9 cellular contexts compared by ENCODE assay signal in genomic region chr1:151147685-151148084, GRCh38. TPM values are rescaled to one million over a fixed set of nuclear protein-coding genes. Genes with fewer than 3 reads are reported as not detected.
DNase-seq lines count a peak whose midpoint lies in the region; ATAC-seq and TF ChIP-seq lines count a peak whose summit lies in the region.
"Had no signal": no experiment of that assay in that cellular context is flagged by ENCODE, and none has a peak within 500 bp of the region (broad histone marks: within the 10 kb centered on the region; RNA-seq: fewer than 3 reads in every experiment).

No MANE protein-coding gene starts in this region.

- ATAC-seq in left ventricle myocardium superior, result no peak

- no peaks in the 10 kb centered on the region for H3K9me3 Mint-ChIP-seq in type B pancreatic cell

- intact Hi-C loops in left ventricle myocardium superior (cut with micrococcal nuclease) (no loop called here), posterior cingulate gyrus (cut with DNase I) (loop anchor here (10.0 kb wide), 1 partner anchor 73 kb away; the partner anchor contains the start of gene GABPB2)

- peak overlapping the region; percentile 93 for H3K4me3 Mint-ChIP-seq in type B pancreatic cell

- no peak for TF ChIP-seq CTCF in right atrium auricular region (IDR thresholded peaks at IDR 0.05)
- no peak for TF ChIP-seq CTCF in liver (IDR thresholded peaks at IDR 0.05; ENCODE audit: low read depth, low read length, missing input control)
- no peak for TF ChIP-seq CTCF in type B pancreatic cell (conservative IDR thresholded peaks at IDR 0.05)

- H3K4me3 ChIP-seq in right atrium auricular region (no peak overlapping the region), liver (ENCODE audit: low read depth in 1 of 3, low read length in 3 of 3) (peak overlapping the region in 1 of 3 donors; percentile 65)

- H3K36me3 Mint-ChIP-seq in type B pancreatic cell, result peaks cover 4% of the 10 kb centered on the region

- WGBS in liver, result 50% methylated on average over 2 of the region's 2 CpGs

- H3K9ac ChIP-seq in liver (ENCODE audit: low read depth in 1 of 2, low read length in 2 of 2), result peak overlapping the region in 1 of 2 donors; percentile 12

- H3K27ac ChIP-seq in right atrium auricular region, result peak overlapping the region; percentile 88 to 92
- peak overlapping the region; percentile 40 to 75 for H3K27ac ChIP-seq in liver (ENCODE audit: low read depth in 1 of 2, low read length in 2 of 2)

- peaks cover 12% of the 10 kb centered on the region for H3K27me3 Mint-ChIP-seq in type B pancreatic cell

- peaks cover 38% of the 10 kb centered on the region for H3K4me1 Mint-ChIP-seq in type B pancreatic cell (ENCODE audit: unreplicated experiment)

- H3K9me3 ChIP-seq in right atrium auricular region (no peaks in the 10 kb centered on the region), liver (ENCODE audit: control insufficient read depth in 4 of 4, low read length in 3 of 4) (no peaks in the 10 kb centered on the region)
- H3K9me3 ChIP-seq: lower lobe of right lung had no signal

- no peak overlapping the region for H3K27ac Mint-ChIP-seq in type B pancreatic cell

- no peak for TF ChIP-seq RAD21 in liver (IDR thresholded peaks at IDR 0.05)

- H3K27me3 ChIP-seq in right atrium auricular region (no peaks in the 10 kb centered on the region), liver (ENCODE audit: control insufficient read depth in 4 of 4, insufficient read depth in 4 of 4, low read length in 3 of 4) (no peaks in the 10 kb centered on the region)

- DNase-seq in right atrium auricular region (ENCODE audit: low spot score) (no peak), left ventricle myocardium superior (no peak), type B pancreatic cell (ENCODE audit: extremely low spot score, unreplicated experiment) (no peak), posterior cingulate gyrus (no peak), hippocampal formation (lab: John Stamatoyannopoulos, UW) (no peak)
- DNase-seq: lower lobe of right lung, NCI-H1417, SHP77 treated with DMSO at 0.1 percent for 48 hours had no signal

- no peaks in the 10 kb centered on the region for H3K36me3 ChIP-seq in right atrium auricular region
- H3K36me3 ChIP-seq in liver (ENCODE audit: control insufficient read depth in 4 of 4, insufficient read depth in 3 of 4, low read depth in 1 of 4, low read length in 3 of 4), result peaks cover 0 to 2% (median 0%) of the 10 kb centered on the region in 4 donors
- H3K36me3 ChIP-seq: lower lobe of right lung had no signal

- H3K4me1 ChIP-seq in right atrium auricular region, result peaks cover 0 to 42% of the 10 kb centered on the region in 2 donors
- H3K4me1 ChIP-seq in liver (ENCODE audit: control insufficient read depth in 4 of 4, insufficient read depth in 4 of 4, low read length in 3 of 4), result peaks cover 0 to 25% (median 16%) of the 10 kb centered on the region in 4 donors

TF ChIP-seq in liver, 16 proteins besides CTCF, POLR2A, EP300 and RAD21:
- TF ChIP-seq SP1 (IDR thresholded peaks at IDR 0.05) (peak; percentile 86), YY1 (IDR thresholded peaks at IDR 0.05) (no peak), HNF4G (IDR thresholded peaks at IDR 0.05) (peak; percentile 81), JUND (IDR thresholded peaks at IDR 0.05) (peak in 1 of 2 donors; percentile 39), FOXA2 (IDR thresholded peaks at IDR 0.05) (peak; percentile 8), ZBTB33 (IDR thresholded peaks at IDR 0.05) (no peak), HNF4A (conservative IDR thresholded peaks at IDR 0.05) (peak; percentile 75 to 89), FOXA1 (IDR thresholded peaks at IDR 0.05) (no peak), ATF3 (IDR thresholded peaks at IDR 0.05) (no peak)
- TF ChIP-seq, protein P1, sequence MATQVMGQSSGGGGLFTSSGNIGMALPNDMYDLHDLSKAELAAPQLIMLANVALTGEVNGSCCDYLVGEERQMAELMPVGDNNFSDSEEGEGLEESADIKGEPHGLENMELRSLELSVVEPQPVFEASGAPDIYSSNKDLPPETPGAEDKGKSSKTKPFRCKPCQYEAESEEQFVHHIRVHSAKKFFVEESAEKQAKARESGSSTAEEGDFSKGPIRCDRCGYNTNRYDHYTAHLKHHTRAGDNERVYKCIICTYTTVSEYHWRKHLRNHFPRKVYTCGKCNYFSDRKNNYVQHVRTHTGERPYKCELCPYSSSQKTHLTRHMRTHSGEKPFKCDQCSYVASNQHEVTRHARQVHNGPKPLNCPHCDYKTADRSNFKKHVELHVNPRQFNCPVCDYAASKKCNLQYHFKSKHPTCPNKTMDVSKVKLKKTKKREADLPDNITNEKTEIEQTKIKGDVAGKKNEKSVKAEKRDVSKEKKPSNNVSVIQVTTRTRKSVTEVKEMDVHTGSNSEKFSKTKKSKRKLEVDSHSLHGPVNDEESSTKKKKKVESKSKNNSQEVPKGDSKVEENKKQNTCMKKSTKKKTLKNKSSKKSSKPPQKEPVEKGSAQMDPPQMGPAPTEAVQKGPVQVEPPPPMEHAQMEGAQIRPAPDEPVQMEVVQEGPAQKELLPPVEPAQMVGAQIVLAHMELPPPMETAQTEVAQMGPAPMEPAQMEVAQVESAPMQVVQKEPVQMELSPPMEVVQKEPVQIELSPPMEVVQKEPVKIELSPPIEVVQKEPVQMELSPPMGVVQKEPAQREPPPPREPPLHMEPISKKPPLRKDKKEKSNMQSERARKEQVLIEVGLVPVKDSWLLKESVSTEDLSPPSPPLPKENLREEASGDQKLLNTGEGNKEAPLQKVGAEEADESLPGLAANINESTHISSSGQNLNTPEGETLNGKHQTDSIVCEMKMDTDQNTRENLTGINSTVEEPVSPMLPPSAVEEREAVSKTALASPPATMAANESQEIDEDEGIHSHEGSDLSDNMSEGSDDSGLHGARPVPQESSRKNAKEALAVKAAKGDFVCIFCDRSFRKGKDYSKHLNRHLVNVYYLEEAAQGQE (IDR thresholded peaks at IDR 0.05), result no peak
TF ChIP-seq in liver: peak in this region for 5.

RNA-seq across cellular contexts. Expression of gene SEMA6C, which starts 1.3 kb away (rescaled TPM):
- total RNA-seq in right atrium auricular region (10 to 100 TPM; 40.0 to 60.7 TPM), left ventricle myocardium superior (55.1 TPM), liver (1 to 10 TPM; 1.4 to 1.5 TPM), type B pancreatic cell (ENCODE audit: low replicate concordance) (10.6 and 37.1 TPM in 2 replicates)
- 1 to 10 TPM; 1.4 TPM for polyA plus RNA-seq in liver

RNA-seq across cellular contexts. Expression of gene TNFAIP8L2, which starts 8.8 kb away (rescaled TPM):
- total RNA-seq in right atrium auricular region, result 1 to 10 TPM in 1 of 2 donors, under 1 TPM in 1; 0.56 to 4.8 TPM
- total RNA-seq in left ventricle myocardium superior, result 1.4 TPM
- 1 to 10 TPM; 4.4 to 8.7 TPM for total RNA-seq in liver
- 1 to 10 TPM; 2.9 to 3.8 TPM for polyA plus RNA-seq in liver
- not detected in 2 replicates for total RNA-seq in type B pancreatic cell (ENCODE audit: low replicate concordance)

RNA-seq across cellular contexts. Expression of gene LYSMD1, which starts 18.0 kb away (rescaled TPM):
- 10 to 100 TPM; 14.6 to 16.1 TPM for total RNA-seq in right atrium auricular region
- 13.0 TPM for total RNA-seq in left ventricle myocardium superior
- total RNA-seq in liver, result 1 to 10 TPM; 2.8 to 4.4 TPM
- 1 to 10 TPM; 3.5 to 5.3 TPM for polyA plus RNA-seq in liver
- 8.9 and 12.3 TPM in 2 replicates for total RNA-seq in type B pancreatic cell (ENCODE audit: low replicate concordance)

RNA-seq across cellular contexts. Expression of gene SCNM1, which starts 18.3 kb away (rescaled TPM):
- total RNA-seq in right atrium auricular region (10 to 100 TPM; 14.4 to 14.7 TPM), left ventricle myocardium superior (19.1 TPM), liver (10 to 100 TPM in 1 of 2 donors, 1 to 10 TPM in 1; 4.8 to 11.3 TPM), type B pancreatic cell (ENCODE audit: low replicate concordance) (39.3 and 42.1 TPM in 2 replicates)
- polyA plus RNA-seq in liver, result 10 to 100 TPM in 1 of 2 donors, 1 to 10 TPM in 1; 9.7 to 14.3 TPM

RNA-seq across cellular contexts. Expression of gene TMOD4, which starts 28.1 kb away (rescaled TPM):
- not detected for total RNA-seq in right atrium auricular region
- 0.62 TPM for total RNA-seq in left ventricle myocardium superior
- total RNA-seq in liver, result not detected
- polyA plus RNA-seq in liver, result not detected
- 1.9 TPM in 2 replicates for total RNA-seq in type B pancreatic cell (ENCODE audit: low replicate concordance)
